In genomic region chr9:71767421-71768321, GRCh38 we compare ENCODE assay signal across 8 cellular contexts. TPM values are rescaled to one million over a fixed set of nuclear protein-coding genes. Genes with fewer than 3 reads are reported as not detected.
DNase-seq lines count a peak whose midpoint lies in the region; ATAC-seq and TF ChIP-seq lines count a peak whose summit lies in the region.

No MANE protein-coding gene starts in this region.

- no peak for TF ChIP-seq POLR2A in GM18505 (IDR thresholded peaks at IDR 0.05; ENCODE audit: borderline replicate concordance, extremely low read depth, insufficient read depth, insufficient read length)

- peaks cover 36% of the 10 kb centered on the region for H3K79me2 ChIP-seq in fibroblast of lung (ENCODE audit: control insufficient read depth, insufficient read depth, low read length)

- peaks cover 12% of the 10 kb centered on the region for H3K4me1 ChIP-seq in fibroblast of lung (ENCODE audit: control insufficient read depth, extremely low read depth, insufficient read depth, low read length)

- no peaks in the 10 kb centered on the region for H3K9me3 ChIP-seq in fibroblast of lung (ENCODE audit: control insufficient read depth, insufficient read depth, low read depth, low read length)

- peak overlapping the region; percentile 98 for H3K27ac Mint-ChIP-seq in activated T-cell treated with anti-CD3 and anti-CD28 coated beads, Interleukin-2, amount 50 U/mL, for 24 hours
- H3K27ac Mint-ChIP-seq in neural crest cell (ENCODE audit: unreplicated experiment) = peak overlapping the region; percentile 100

- peaks cover 22% of the 10 kb centered on the region for H3K36me3 Mint-ChIP-seq in activated T-cell treated with anti-CD3 and anti-CD28 coated beads, Interleukin-2, amount 50 U/mL, for 24 hours (ENCODE audit: low read depth)
- no peaks in the 10 kb centered on the region for H3K36me3 Mint-ChIP-seq in neural crest cell (ENCODE audit: low read depth)

- no peaks in the 10 kb centered on the region for H3K36me3 ChIP-seq in fibroblast of lung (ENCODE audit: control insufficient read depth, insufficient read depth, low read length)

- H3K27me3 Mint-ChIP-seq in activated T-cell treated with anti-CD3 and anti-CD28 coated beads, Interleukin-2, amount 50 U/mL, for 24 hours = no peaks in the 10 kb centered on the region
- H3K27me3 Mint-ChIP-seq in neural crest cell (ENCODE audit: low read depth) = peaks cover 6% of the 10 kb centered on the region

- peak overlapping the region; percentile 69 for H2AFZ ChIP-seq in fibroblast of lung (ENCODE audit: low read length)

- H3K4me3 Mint-ChIP-seq in activated T-cell treated with anti-CD3 and anti-CD28 coated beads, Interleukin-2, amount 50 U/mL, for 24 hours = peak overlapping the region; percentile 96
- H3K4me3 Mint-ChIP-seq in neural crest cell = peak overlapping the region; percentile 99

- H3K27ac ChIP-seq in fibroblast of lung (ENCODE audit: insufficient read depth, low read length) = peak overlapping the region; percentile 88

- peak overlapping the region; percentile 93 for H3K4me3 ChIP-seq in WI38 (ENCODE audit: low read depth, low read length)
- peak overlapping the region; percentile 75 to 97 (median 94) for H3K4me3 ChIP-seq in fibroblast of lung (replicated peaks in 1 of 4; ENCODE audit: control extremely low read depth in 1 of 4, insufficient read depth in 1 of 4, low read depth in 3 of 4, low read length in 4 of 4)

- H3K9ac ChIP-seq in fibroblast of lung (ENCODE audit: insufficient read depth, low read length) = peak overlapping the region; percentile 92

- TF ChIP-seq CTCF in WI38 (IDR thresholded peaks at IDR 0.05; ENCODE audit: low read depth, low read length) (no peak), fibroblast of lung (conservative IDR thresholded peaks at IDR 0.05 in 1 of 2, IDR thresholded peaks at IDR 0.05 in 1 of 2; ENCODE audit: low read depth in 1 of 2, low read length in 2 of 2) (no peak), neural crest cell (conservative IDR thresholded peaks at IDR 0.05) (no peak)

- H3K4me2 ChIP-seq in fibroblast of lung (ENCODE audit: extremely low read depth, insufficient read depth, low read length) = peak overlapping the region; percentile 88

- ATAC-seq in HG03571 (IDR thresholded peaks at IDR 0.05; ENCODE audit: unreplicated experiment) (no peak), GM18505 (IDR thresholded peaks at IDR 0.05; ENCODE audit: unreplicated experiment) (no peak)

- H4K20me1 ChIP-seq in fibroblast of lung (ENCODE audit: control insufficient read depth, extremely low read depth, insufficient read depth, low read length) = no peaks in the 10 kb centered on the region

- H3K9me3 Mint-ChIP-seq in activated T-cell treated with anti-CD3 and anti-CD28 coated beads, Interleukin-2, amount 50 U/mL, for 24 hours = no peaks in the 10 kb centered on the region
- H3K9me3 Mint-ChIP-seq in neural crest cell = no peaks in the 10 kb centered on the region

- peak; percentile 49 for DNase-seq in activated T-cell treated with anti-CD3 and anti-CD28 coated beads, Interleukin-2, amount 50 U/mL, for 24 hours
- DNase-seq in activated T-cell treated with anti-CD3 and anti-CD28 coated beads for 4 hours (no peak), fibroblast of lung (ENCODE audit: low read depth in 2 of 2) (peak; percentile 29 to 40), neural crest cell (ENCODE audit: low read depth, low spot score) (peak; percentile 22), hippocampal formation (lab: John Stamatoyannopoulos, UW) (no peak)

- peaks cover 51% of the 10 kb centered on the region for H3K4me1 Mint-ChIP-seq in activated T-cell treated with anti-CD3 and anti-CD28 coated beads, Interleukin-2, amount 50 U/mL, for 24 hours (ENCODE audit: low read depth)
- peaks cover 45% of the 10 kb centered on the region for H3K4me1 Mint-ChIP-seq in neural crest cell

- no peaks in the 10 kb centered on the region for H3K27me3 ChIP-seq in fibroblast of lung (ENCODE audit: control insufficient read depth, insufficient read depth, low read length)

RNA-seq across cellular contexts. Expression of gene CEMIP2, which starts 0.6 kb away (rescaled TPM):
- total RNA-seq in fibroblast of lung (45.6 and 46.2 TPM in 2 replicates), neural crest cell (90.2 and 94.4 TPM in 2 replicates)
- polyA plus RNA-seq in fibroblast of lung = 35.1 and 38.7 TPM in 2 replicates
- polyA plus RNA-seq in fibroblast of lung (2012) = 21.4 and 21.8 TPM in 2 replicates
- polyA minus RNA-seq in fibroblast of lung (ENCODE audit: low replicate concordance) = 79.5 and 129 TPM in 2 replicates

Comparison
In these comparisons a context has a peak if more than half of its experiments do, and no peak if none do; other contexts are left out.
1. DNase-seq: peak in activated T-cell treated with anti-CD3 and anti-CD28 coated beads, Interleukin-2, amount 50 U/mL, for 24 hours (single experiment), fibroblast of lung (2 of 2) and neural crest cell (single experiment); none in activated T-cell treated with anti-CD3 and anti-CD28 coated beads for 4 hours (single experiment) and hippocampal formation (0 of 2).